1 cellular context compared by ENCODE assay signal in the genomic region with DNA sequence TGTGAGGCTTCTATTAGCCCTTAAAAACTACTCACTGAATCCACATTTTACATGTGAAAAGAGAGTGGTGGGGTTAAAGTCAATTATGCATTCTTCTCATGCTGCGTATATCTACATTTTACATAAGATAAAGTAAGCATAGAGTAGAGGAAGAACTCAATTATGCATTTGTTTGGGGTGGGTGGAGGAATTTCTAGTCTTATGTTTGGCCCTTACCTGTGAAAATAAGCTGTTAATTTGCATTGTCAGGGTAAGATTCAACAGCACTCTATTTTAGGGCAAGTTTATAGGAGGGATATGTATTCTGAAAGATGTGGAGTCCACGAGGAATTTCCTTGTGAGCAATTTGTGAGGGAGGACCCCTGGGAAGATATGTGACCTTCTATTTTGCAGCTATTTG.
TF ChIP-seq lines count a peak whose summit lies in the region.

No MANE protein-coding gene starts in this region.

TF ChIP-seq in GM23338, 12 proteins besides CTCF, POLR2A, EP300 and RAD21 (continued from another document):
- no peak for TF ChIP-seq ZNF331 (CRISPR knock-in tag; IDR thresholded peaks at IDR 0.05; ENCODE audit: low read depth)
- TF ChIP-seq, protein P1, sequence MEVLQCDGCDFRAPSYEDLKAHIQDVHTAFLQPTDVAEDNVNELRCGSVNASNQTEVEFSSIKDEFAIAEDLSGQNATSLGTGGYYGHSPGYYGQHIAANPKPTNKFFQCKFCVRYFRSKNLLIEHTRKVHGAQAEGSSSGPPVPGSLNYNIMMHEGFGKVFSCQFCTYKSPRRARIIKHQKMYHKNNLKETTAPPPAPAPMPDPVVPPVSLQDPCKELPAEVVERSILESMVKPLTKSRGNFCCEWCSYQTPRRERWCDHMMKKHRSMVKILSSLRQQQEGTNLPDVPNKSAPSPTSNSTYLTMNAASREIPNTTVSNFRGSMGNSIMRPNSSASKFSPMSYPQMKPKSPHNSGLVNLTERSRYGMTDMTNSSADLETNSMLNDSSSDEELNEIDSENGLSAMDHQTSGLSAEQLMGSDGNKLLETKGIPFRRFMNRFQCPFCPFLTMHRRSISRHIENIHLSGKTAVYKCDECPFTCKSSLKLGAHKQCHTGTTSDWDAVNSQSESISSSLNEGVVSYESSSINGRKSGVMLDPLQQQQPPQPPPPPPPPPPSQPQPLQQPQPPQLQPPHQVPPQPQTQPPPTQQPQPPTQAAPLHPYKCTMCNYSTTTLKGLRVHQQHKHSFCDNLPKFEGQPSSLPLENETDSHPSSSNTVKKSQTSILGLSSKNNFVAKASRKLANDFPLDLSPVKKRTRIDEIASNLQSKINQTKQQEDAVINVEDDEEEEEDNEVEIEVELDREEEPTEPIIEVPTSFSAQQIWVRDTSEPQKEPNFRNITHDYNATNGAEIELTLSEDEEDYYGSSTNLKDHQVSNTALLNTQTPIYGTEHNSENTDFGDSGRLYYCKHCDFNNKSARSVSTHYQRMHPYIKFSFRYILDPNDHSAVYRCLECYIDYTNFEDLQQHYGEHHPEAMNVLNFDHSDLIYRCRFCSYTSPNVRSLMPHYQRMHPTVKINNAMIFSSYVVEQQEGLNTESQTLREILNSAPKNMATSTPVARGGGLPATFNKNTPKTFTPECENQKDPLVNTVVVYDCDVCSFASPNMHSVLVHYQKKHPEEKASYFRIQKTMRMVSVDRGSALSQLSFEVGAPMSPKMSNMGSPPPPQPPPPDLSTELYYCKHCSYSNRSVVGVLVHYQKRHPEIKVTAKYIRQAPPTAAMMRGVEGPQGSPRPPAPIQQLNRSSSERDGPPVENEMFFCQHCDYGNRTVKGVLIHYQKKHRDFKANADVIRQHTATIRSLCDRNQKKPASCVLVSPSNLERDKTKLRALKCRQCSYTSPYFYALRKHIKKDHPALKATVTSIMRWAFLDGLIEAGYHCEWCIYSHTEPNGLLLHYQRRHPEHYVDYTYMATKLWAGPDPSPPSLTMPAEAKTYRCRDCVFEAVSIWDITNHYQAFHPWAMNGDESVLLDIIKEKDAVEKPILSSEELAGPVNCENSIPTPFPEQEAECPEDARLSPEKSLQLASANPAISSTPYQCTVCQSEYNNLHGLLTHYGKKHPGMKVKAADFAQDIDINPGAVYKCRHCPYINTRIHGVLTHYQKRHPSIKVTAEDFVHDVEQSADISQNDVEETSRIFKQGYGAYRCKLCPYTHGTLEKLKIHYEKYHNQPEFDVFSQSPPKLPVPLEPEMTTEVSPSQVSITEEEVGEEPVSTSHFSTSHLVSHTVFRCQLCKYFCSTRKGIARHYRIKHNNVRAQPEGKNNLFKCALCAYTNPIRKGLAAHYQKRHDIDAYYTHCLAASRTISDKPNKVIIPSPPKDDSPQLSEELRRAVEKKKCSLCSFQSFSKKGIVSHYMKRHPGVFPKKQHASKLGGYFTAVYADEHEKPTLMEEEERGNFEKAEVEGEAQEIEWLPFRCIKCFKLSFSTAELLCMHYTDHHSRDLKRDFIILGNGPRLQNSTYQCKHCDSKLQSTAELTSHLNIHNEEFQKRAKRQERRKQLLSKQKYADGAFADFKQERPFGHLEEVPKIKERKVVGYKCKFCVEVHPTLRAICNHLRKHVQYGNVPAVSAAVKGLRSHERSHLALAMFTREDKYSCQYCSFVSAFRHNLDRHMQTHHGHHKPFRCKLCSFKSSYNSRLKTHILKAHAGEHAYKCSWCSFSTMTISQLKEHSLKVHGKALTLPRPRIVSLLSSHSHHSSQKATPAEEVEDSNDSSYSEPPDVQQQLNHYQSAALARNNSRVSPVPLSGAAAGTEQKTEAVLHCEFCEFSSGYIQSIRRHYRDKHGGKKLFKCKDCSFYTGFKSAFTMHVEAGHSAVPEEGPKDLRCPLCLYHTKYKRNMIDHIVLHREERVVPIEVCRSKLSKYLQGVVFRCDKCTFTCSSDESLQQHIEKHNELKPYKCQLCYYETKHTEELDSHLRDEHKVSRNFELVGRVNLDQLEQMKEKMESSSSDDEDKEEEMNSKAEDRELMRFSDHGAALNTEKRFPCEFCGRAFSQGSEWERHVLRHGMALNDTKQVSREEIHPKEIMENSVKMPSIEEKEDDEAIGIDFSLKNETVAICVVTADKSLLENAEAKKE (CRISPR knock-in tag; IDR thresholded peaks at IDR 0.05) = no peak
- no peak for TF ChIP-seq CREB1 (CRISPR knock-in tag; IDR thresholded peaks at IDR 0.05; ENCODE audit: low read depth)
- TF ChIP-seq, protein P2, sequence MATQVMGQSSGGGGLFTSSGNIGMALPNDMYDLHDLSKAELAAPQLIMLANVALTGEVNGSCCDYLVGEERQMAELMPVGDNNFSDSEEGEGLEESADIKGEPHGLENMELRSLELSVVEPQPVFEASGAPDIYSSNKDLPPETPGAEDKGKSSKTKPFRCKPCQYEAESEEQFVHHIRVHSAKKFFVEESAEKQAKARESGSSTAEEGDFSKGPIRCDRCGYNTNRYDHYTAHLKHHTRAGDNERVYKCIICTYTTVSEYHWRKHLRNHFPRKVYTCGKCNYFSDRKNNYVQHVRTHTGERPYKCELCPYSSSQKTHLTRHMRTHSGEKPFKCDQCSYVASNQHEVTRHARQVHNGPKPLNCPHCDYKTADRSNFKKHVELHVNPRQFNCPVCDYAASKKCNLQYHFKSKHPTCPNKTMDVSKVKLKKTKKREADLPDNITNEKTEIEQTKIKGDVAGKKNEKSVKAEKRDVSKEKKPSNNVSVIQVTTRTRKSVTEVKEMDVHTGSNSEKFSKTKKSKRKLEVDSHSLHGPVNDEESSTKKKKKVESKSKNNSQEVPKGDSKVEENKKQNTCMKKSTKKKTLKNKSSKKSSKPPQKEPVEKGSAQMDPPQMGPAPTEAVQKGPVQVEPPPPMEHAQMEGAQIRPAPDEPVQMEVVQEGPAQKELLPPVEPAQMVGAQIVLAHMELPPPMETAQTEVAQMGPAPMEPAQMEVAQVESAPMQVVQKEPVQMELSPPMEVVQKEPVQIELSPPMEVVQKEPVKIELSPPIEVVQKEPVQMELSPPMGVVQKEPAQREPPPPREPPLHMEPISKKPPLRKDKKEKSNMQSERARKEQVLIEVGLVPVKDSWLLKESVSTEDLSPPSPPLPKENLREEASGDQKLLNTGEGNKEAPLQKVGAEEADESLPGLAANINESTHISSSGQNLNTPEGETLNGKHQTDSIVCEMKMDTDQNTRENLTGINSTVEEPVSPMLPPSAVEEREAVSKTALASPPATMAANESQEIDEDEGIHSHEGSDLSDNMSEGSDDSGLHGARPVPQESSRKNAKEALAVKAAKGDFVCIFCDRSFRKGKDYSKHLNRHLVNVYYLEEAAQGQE (IDR thresholded peaks at IDR 0.05; ENCODE audit: unreplicated experiment) = no peak
- TF ChIP-seq JUNB (IDR thresholded peaks at IDR 0.05; ENCODE audit: unreplicated experiment) = no peak
- TF ChIP-seq EZH2phosphoT487 (IDR thresholded peaks at IDR 0.05; ENCODE audit: unreplicated experiment) = no peak
- no peak for TF ChIP-seq ZNF114 (CRISPR knock-in tag; IDR thresholded peaks at IDR 0.05)
- no peak; the same call in 1 of the 2 replicates for TF ChIP-seq NANOG (IDR thresholded peaks at IDR 0.05; ENCODE audit: borderline replicate concordance)
- TF ChIP-seq STAT1 (IDR thresholded peaks at IDR 0.05; ENCODE audit: unreplicated experiment) = no peak
